In genomic region chr22:37527952-37528351, GRCh38 we compare ENCODE assay signal across 18 cellular contexts. TPM values are rescaled to one million over a fixed set of nuclear protein-coding genes. Genes with fewer than 3 reads are reported as not detected.
"Had no signal": no experiment of that assay in that cellular context is flagged by ENCODE, and none has a peak within 500 bp of the region (broad histone marks: within the 10 kb centered on the region; RNA-seq: fewer than 3 reads in every experiment).

No MANE protein-coding gene starts in this region.

RNA-seq across cellular contexts. Expression of gene CARD10, which starts 8.7 kb away (rescaled TPM):
- total RNA-seq: activated B cell treated with CpG ODN at 0.5 μM for 24 hours; activated CD4-positive, alpha-beta T cell treated with anti-CD3 and anti-CD28 coated beads, Interleukin-2, amount 10 ng/mL, durations not matched to agents 24 days and 14 days; activated naive CD4-positive, alpha-beta T cell treated with anti-CD3 and anti-CD28 coated beads for 36 hours; activated T-helper 1 cell treated with anti-CD3 and anti-CD28 coated beads, Interleukin-12 subunit alpha, Interleukin-12 subunit beta, Interleukin-2, Interleukin-4 antibody, amounts not matched to agents 30 ng/mL and 10 ng/mL and 1 ng/mL, durations not matched to agents 14 hours and 24 hours and 36 hours; T-helper 1 cell treated with Interleukin-12 subunit alpha and Interleukin-12 subunit beta and Interleukin-4 antibody, amounts not matched to agents 30 ng/mL and 1 ng/mL, for 36 hours had no signal

RNA-seq across cellular contexts. Expression of gene CDC42EP1, which starts 32.3 kb away (rescaled TPM):
- total RNA-seq: activated B cell treated with CpG ODN at 0.5 μM for 24 hours, T-helper 17 cell had no signal

RNA-seq across cellular contexts. Expression of gene LGALS2, which starts 51.9 kb away (rescaled TPM):
- total RNA-seq: activated B cell treated with CpG ODN at 0.5 μM for 24 hours; activated CD4-positive, alpha-beta memory T cell treated with anti-CD3 and anti-CD28 coated beads for 36 hours; activated CD4-positive, alpha-beta T cell treated with anti-CD3 and anti-CD28 coated beads, Interleukin-2, amount 10 ng/mL, durations not matched to agents 24 days and 14 days; activated CD8-positive, alpha-beta memory T cell treated with anti-CD3 and anti-CD28 coated beads for 36 hours; activated CD8-positive, alpha-beta T cell treated with anti-CD3 and anti-CD28 coated beads for 36 hours; activated naive CD4-positive, alpha-beta T cell treated with anti-CD3 and anti-CD28 coated beads for 36 hours; activated naive CD4-positive, alpha-beta T cell treated with anti-CD3 and anti-CD28 coated beads, Interleukin-2, amount 50 U/mL, for 72 hours; activated naive CD8-positive, alpha-beta T cell treated with anti-CD3 and anti-CD28 coated beads for 36 hours; activated T-cell treated with anti-CD3 and anti-CD28 coated beads, Interleukin-2, amount 50 U/mL, for 4 hours; activated T-cell treated with anti-CD3 and anti-CD28 coated beads, Interleukin-2, amount 50 U/mL, for 72 hours; activated T-helper 1 cell treated with anti-CD3 and anti-CD28 coated beads, Interleukin-12 subunit alpha, Interleukin-12 subunit beta, Interleukin-2, Interleukin-4 antibody, amounts not matched to agents 30 ng/mL and 10 ng/mL and 1 ng/mL, durations not matched to agents 14 hours and 24 hours and 36 hours; activated T-helper 17 cell treated with anti-CD3 and anti-CD28 coated beads, Interleukin-2, amount 50 U/mL, for 72 hours; bronchial epithelial cell; cardiac muscle cell; chondrocyte; T-helper 2 cell treated with Interferon-gamma antibody and Interleukin-4, amounts not matched to agents 100 ng/mL and 5 ng/mL, for 36 hours had no signal
- polyA plus RNA-seq: cardiac muscle cell had no signal
